Comparison of ENCODE assay signal across 8 cellular contexts in genomic region chr4:109801895-109802319, GRCh38. TPM values are rescaled to one million over a fixed set of nuclear protein-coding genes. Genes with fewer than 3 reads are reported as not detected.
DNase-seq lines count a peak whose midpoint lies in the region; ATAC-seq and TF ChIP-seq lines count a peak whose summit lies in the region.

Gene CFI (minus strand): TSS chr4:109801999. CDS start chr4:109801971, 28 bp downstream.

- no peak within 1 kb of the TSS for H3K18ac ChIP-seq in trophoblast cell (ENCODE audit: low read length)

- no peak within 1 kb of the TSS for H4K8ac ChIP-seq in trophoblast cell (ENCODE audit: low read depth, low read length)

- TF ChIP-seq CTCF in psoas muscle (IDR thresholded peaks at IDR 0.05) (no peak), lower leg skin (IDR thresholded peaks at IDR 0.05) (no peak)

- H2AFZ ChIP-seq in trophoblast cell (ENCODE audit: insufficient read depth, low read length, poor library complexity) = no peak within 1 kb of the TSS

- H3K4me3 ChIP-seq in SJCRH30 (peak within 1 kb of the TSS; percentile 52), psoas muscle (peak within 1 kb of the TSS; percentile 56), lower leg skin (ENCODE audit: low read depth, poor library complexity, severe bottlenecking) (no peak within 1 kb of the TSS), trophoblast cell (ENCODE audit: low read depth, low read length) (no peak within 1 kb of the TSS)

- H2BK5ac ChIP-seq in trophoblast cell (ENCODE audit: low read depth, low read length, poor library complexity) = no peak within 1 kb of the TSS

- no peak within 1 kb of the TSS for H4K91ac ChIP-seq in trophoblast cell (ENCODE audit: low read depth, low read length)

- 46 to 55% (median 50%) methylated on average over 2 of the region's 2 CpGs for WGBS in psoas muscle, 3 donors
- 50 to 55% methylated on average over 2 of the region's 2 CpGs for WGBS in lower leg skin, 2 donors
- no CpG with 5 or more reads among the region's 2 CpGs for WGBS in trophoblast cell (ENCODE audit: extremely low coverage, insufficient coverage, insufficient read length)

- H2BK120ac ChIP-seq in trophoblast cell (ENCODE audit: insufficient read depth, low read length, poor library complexity) = no peak within 1 kb of the TSS

- peak; percentile 6 for DNase-seq in COR-L47 (lab: John Stamatoyannopoulos, UW)
- DNase-seq in SJCRH30 = peak; percentile 19 to 77
- DNase-seq in glomerular endothelial cell (ENCODE audit: extremely low read depth, low read depth, low spot score) = peak; percentile 55
- no peak for DNase-seq in psoas muscle
- DNase-seq in NCI-H510A treated with DMSO at 0.1 percent for 48 hours (lab: John Stamatoyannopoulos, UW) = no peak
- DNase-seq in lower leg skin (ENCODE audit: low spot score in 2 of 2) = no peak
- DNase-seq in trophoblast cell = no peak
- no peak for DNase-seq in NCI-H1092 treated with DMSO at 0.1 percent for 48 hours (lab: John Stamatoyannopoulos, UW)

- no peak within 1 kb of the TSS for H3K9ac ChIP-seq in trophoblast cell (ENCODE audit: low read length)

- H3K79me1 ChIP-seq in trophoblast cell (ENCODE audit: low read length) = no peaks in the 10 kb centered on the region

- H3K27me3 ChIP-seq in SJCRH30 (no peaks in the 10 kb centered on the region), psoas muscle (ENCODE audit: insufficient read depth in 3 of 3, low read length in 2 of 3) (no peaks in the 10 kb centered on the region), trophoblast cell (ENCODE audit: insufficient read depth, low read length) (no peaks in the 10 kb centered on the region)

- H3K79me2 ChIP-seq in trophoblast cell (ENCODE audit: control insufficient read depth, insufficient read depth, low read length, poor library complexity) = no peaks in the 10 kb centered on the region

- intact Hi-C loops in psoas muscle (cut with DNase I) = loop anchor here (5.0 to 10.0 kb wide), 2 partner anchors 100 to 1793 kb away; partner anchors contain the start of gene CASP6 (in 1 of the 2)
- intact Hi-C loops in lower leg skin (cut with DNase I; ENCODE audit: low total_unique reads) = no loop called here

- H3K4me1 ChIP-seq in SJCRH30 = peaks cover 16% of the 10 kb centered on the region
- H3K4me1 ChIP-seq in psoas muscle = no peaks in the 10 kb centered on the region
- H3K4me1 ChIP-seq in trophoblast cell (ENCODE audit: control insufficient read depth in 1 of 2, insufficient read depth in 2 of 2, low read length in 2 of 2) = no peaks in the 10 kb centered on the region

- ATAC-seq in psoas muscle = no peak

- H3K9me3 ChIP-seq in SJCRH30 (replicated peaks) (no peaks in the 10 kb centered on the region), psoas muscle (no peaks in the 10 kb centered on the region), trophoblast cell (ENCODE audit: insufficient read depth, low read depth, low read length) (no peaks in the 10 kb centered on the region)

- H3K4ac ChIP-seq in trophoblast cell (ENCODE audit: low read depth, low read length) = no peak within 1 kb of the TSS

- no peak within 1 kb of the TSS for H2AK5ac ChIP-seq in trophoblast cell (ENCODE audit: low read length)

- H3K4me2 ChIP-seq in trophoblast cell (ENCODE audit: low read length) = no peak within 1 kb of the TSS

- H4K12ac ChIP-seq in trophoblast cell (ENCODE audit: low read depth, low read length) = no peak within 1 kb of the TSS

- H2BK12ac ChIP-seq in trophoblast cell (ENCODE audit: low read length) = no peak within 1 kb of the TSS

- peak within 1 kb of the TSS; percentile 22; the same call in 1 of the 2 replicates for H3K27ac ChIP-seq in SJCRH30
- H3K27ac ChIP-seq in psoas muscle = no peak within 1 kb of the TSS
- no peak within 1 kb of the TSS for H3K27ac ChIP-seq in trophoblast cell (ENCODE audit: low read depth, low read length)

- H3K23ac ChIP-seq in trophoblast cell (ENCODE audit: low read length) = no peak within 1 kb of the TSS

- TF ChIP-seq POLR2A in lower leg skin (IDR thresholded peaks at IDR 0.05) = no peak

- no peak within 1 kb of the TSS for H3K14ac ChIP-seq in trophoblast cell (ENCODE audit: low read length)

- H3K36me3 ChIP-seq in SJCRH30 (no peaks in the 10 kb centered on the region), psoas muscle (ENCODE audit: insufficient read depth in 1 of 2, low read depth in 1 of 2) (no peaks in the 10 kb centered on the region), trophoblast cell (ENCODE audit: control insufficient read depth in 1 of 2, insufficient read depth in 2 of 2, low read length in 2 of 2) (no peaks in the 10 kb centered on the region)

RNA-seq across cellular contexts. Expression of gene CFI, which starts in this region (rescaled TPM):
- total RNA-seq in SJCRH30 (2014; rRNA removed; shearing (Covaris generic)) = 23.6 and 27.0 TPM in 2 replicates
- total RNA-seq in glomerular endothelial cell (45.9 and 61.9 TPM in 2 replicates), psoas muscle (1 to 10 TPM; 3.5 to 6.1 (median 4.3) TPM), lower leg skin (1 to 10 TPM; 1.1 to 6.0 (median 2.8) TPM)
- 1 to 10 TPM; 2.9 to 5.7 (median 4.7) TPM for polyA plus RNA-seq in psoas muscle
- polyA plus RNA-seq in trophoblast cell (2013) = not detected in 2 replicates

Comparison
In these comparisons a context has a peak if more than half of its experiments do, and no peak if none do; other contexts are left out.
1. DNase-seq: peak in COR-L47 (single experiment), SJCRH30 (2 of 2) and glomerular endothelial cell (single experiment); none in psoas muscle (0 of 2), NCI-H510A treated with DMSO at 0.1 percent for 48 hours (single experiment), lower leg skin (0 of 2), trophoblast cell (0 of 2) and NCI-H1092 treated with DMSO at 0.1 percent for 48 hours (single experiment).
2. H3K4me3 ChIP-seq: peak in SJCRH30 (single experiment) and psoas muscle (single experiment); none in lower leg skin (single experiment) and trophoblast cell (single experiment).